Comparison of ENCODE assay signal across 9 cellular contexts in the genomic region with DNA sequence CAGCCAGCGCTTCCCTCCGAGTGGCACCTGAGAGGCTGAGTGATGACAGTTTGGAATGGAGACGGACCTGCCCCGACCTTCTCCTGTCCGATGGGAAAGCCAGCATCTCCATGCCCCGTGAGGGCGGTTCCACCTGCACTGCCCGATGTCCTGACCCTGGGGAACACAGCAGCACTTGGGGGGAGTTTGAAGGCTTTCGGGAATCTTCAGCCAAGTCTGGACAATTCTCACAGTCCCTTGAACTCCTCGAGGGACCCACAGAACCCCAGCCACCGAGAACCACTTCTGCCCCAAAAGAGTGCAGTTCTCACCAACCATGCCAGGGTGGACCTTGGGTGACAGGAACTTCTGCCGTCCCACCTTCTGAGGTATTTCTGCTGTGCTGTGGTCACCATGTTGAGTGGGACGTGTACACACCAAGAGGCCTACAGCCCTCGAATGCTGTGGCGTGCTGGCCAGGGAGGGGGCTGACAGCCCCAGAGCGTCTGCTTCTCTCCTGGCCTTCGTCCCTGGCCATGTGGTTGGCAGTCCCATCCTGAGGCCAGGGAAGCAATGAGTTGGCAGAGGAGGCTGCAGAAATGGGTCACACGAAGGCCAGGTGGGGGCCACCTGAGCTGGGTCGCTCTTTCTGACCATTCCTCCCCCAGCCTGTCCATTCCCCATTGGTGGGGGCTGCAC. TPM values are rescaled to one million over a fixed set of nuclear protein-coding genes. Genes with fewer than 3 reads are reported as not detected.
DNase-seq lines count a peak whose midpoint lies in the region; FAIRE-seq and TF ChIP-seq lines count a peak whose summit lies in the region.
"Had no signal": no experiment of that assay in that cellular context is flagged by ENCODE, and none has a peak within 500 bp of the region (broad histone marks: within the 10 kb centered on the region; RNA-seq: fewer than 3 reads in every experiment).

No MANE protein-coding gene starts in this region.

- H3K4me3 Mint-ChIP-seq in neural progenitor cell, result peak overlapping the region; percentile 84

- H3K9ac ChIP-seq in BLaER1 treated with 17β-estradiol and CSF1 and Interleukin-3, amounts not matched to agents 10 nM and 100 nM, result peak overlapping the region; percentile 76 to 86 (median 82); a peak in 21 of 22 replicates
- H3K9ac ChIP-seq in NT2/D1 (ENCODE audit: insufficient read length, low read depth) (peak overlapping the region; percentile 83), endocrine pancreas (ENCODE audit: control insufficient read depth, insufficient read depth, low read length) (peak overlapping the region; percentile 79), neural progenitor cell (peak overlapping the region; percentile 71)

- no peak for TF ChIP-seq CTCF in neural progenitor cell (IDR thresholded peaks at IDR 0.05)

- H3K36me3 Mint-ChIP-seq in neural progenitor cell, result no peaks in the 10 kb centered on the region

- peaks cover 13% of the 10 kb centered on the region for H3K4me1 Mint-ChIP-seq in neural progenitor cell

- no peaks in the 10 kb centered on the region for H3K27me3 ChIP-seq in BLaER1 treated with 17β-estradiol and CSF1 and Interleukin-3, amounts not matched to agents 10 nM and 100 nM
- H3K27me3 ChIP-seq in NT2/D1 (ENCODE audit: insufficient read depth, insufficient read length) (no peaks in the 10 kb centered on the region), endocrine pancreas (ENCODE audit: control insufficient read depth, insufficient read depth, low read length) (no peaks in the 10 kb centered on the region), neural progenitor cell (no peaks in the 10 kb centered on the region)

- DNase-seq in NT2/D1 (ENCODE audit: low read depth, low spot score) (no peak), neural progenitor cell (ENCODE audit: low spot score) (no peak), GM19240 (ENCODE audit: insufficient read length, low spot score) (no peak), NCI-H146 treated with DMSO at 0.1 percent for 48 hours (lab: John Stamatoyannopoulos, UW; ENCODE audit: unreplicated experiment) (no peak), HK-2 (ENCODE audit: unreplicated experiment) (no peak), GM19239 (ENCODE audit: insufficient read length, low spot score) (no peak)
- DNase-seq: activated CD4-positive, alpha-beta T cell treated with anti-CD3 and anti-CD28 coated beads, Interleukin-2, amount 50 U/mL, for 48 hours had no signal

- no peaks in the 10 kb centered on the region for H3K79me2 ChIP-seq in neural progenitor cell (ENCODE audit: low read depth)

- H3F3A ChIP-seq in neural progenitor cell (ENCODE audit: low read depth), result no peaks in the 10 kb centered on the region

- H3K4me1 ChIP-seq in BLaER1 treated with 17β-estradiol and CSF1 and Interleukin-3, amounts not matched to agents 10 nM and 100 nM, result peaks cover 67 to 96% (median 95%) of the 10 kb centered on the region in 10 experiments
- H3K4me1 ChIP-seq in NT2/D1 (ENCODE audit: insufficient read depth, insufficient read length), result peaks cover 9% of the 10 kb centered on the region
- H3K4me1 ChIP-seq in endocrine pancreas (ENCODE audit: control insufficient read depth, insufficient read depth, low read length), result no peaks in the 10 kb centered on the region
- no peaks in the 10 kb centered on the region for H3K4me1 ChIP-seq in neural progenitor cell

- H3K4me2 ChIP-seq in BLaER1 treated with 17β-estradiol and CSF1 and Interleukin-3, amounts not matched to agents 10 nM and 100 nM, result peak overlapping the region; percentile 95 to 100 (median 99)
- peak overlapping the region; percentile 100 for H3K4me2 ChIP-seq in neural progenitor cell

- H3K27ac ChIP-seq in BLaER1 treated with 17β-estradiol and CSF1 and Interleukin-3, amounts not matched to agents 10 nM and 100 nM, result peak overlapping the region in 10 of 11 experiments; percentile 20 to 84 (median 70); a peak in 17 of 22 replicates
- no peak overlapping the region for H3K27ac ChIP-seq in neural progenitor cell

- no peaks in the 10 kb centered on the region for H3K9me3 ChIP-seq in BLaER1 treated with 17β-estradiol and CSF1 and Interleukin-3, amounts not matched to agents 10 nM and 100 nM (replicated peaks in 1 of 11)
- H3K9me3 ChIP-seq in NT2/D1 (ENCODE audit: insufficient read depth, low read length) (no peaks in the 10 kb centered on the region), endocrine pancreas (ENCODE audit: control insufficient read depth, low read length) (no peaks in the 10 kb centered on the region), neural progenitor cell (ENCODE audit: low read depth) (no peaks in the 10 kb centered on the region)

- peaks cover 0 to 2% (median 0%) of the 10 kb centered on the region in 11 experiments; a peak in 2 of 22 replicates for H3K36me3 ChIP-seq in BLaER1 treated with 17β-estradiol and CSF1 and Interleukin-3, amounts not matched to agents 10 nM and 100 nM
- peaks cover 22% of the 10 kb centered on the region for H3K36me3 ChIP-seq in NT2/D1 (ENCODE audit: insufficient read depth, insufficient read length, low read length)
- no peaks in the 10 kb centered on the region for H3K36me3 ChIP-seq in endocrine pancreas (ENCODE audit: control insufficient read depth, insufficient read depth, low read length)
- no peaks in the 10 kb centered on the region for H3K36me3 ChIP-seq in neural progenitor cell

- no peaks in the 10 kb centered on the region for H3K9me3 Mint-ChIP-seq in neural progenitor cell

- H2AFZ ChIP-seq in neural progenitor cell (replicated peaks), result no peak overlapping the region

- peaks cover 0 to 9% (median 0%) of the 10 kb centered on the region in 11 experiments; a peak in 2 of 22 replicates for H4K20me1 ChIP-seq in BLaER1 treated with 17β-estradiol and CSF1 and Interleukin-3, amounts not matched to agents 10 nM and 100 nM
- peaks cover 7% of the 10 kb centered on the region for H4K20me1 ChIP-seq in neural progenitor cell (ENCODE audit: low read depth)

- peaks cover 7% of the 10 kb centered on the region for H3K27me3 Mint-ChIP-seq in neural progenitor cell (ENCODE audit: insufficient read depth, low read depth)

- no peak for FAIRE-seq in GM19239 (lab: Jason Lieb, UNC)

- H3K4me3 ChIP-seq in BLaER1 treated with 17β-estradiol and CSF1 and Interleukin-3, amounts not matched to agents 10 nM and 100 nM, result peak overlapping the region; percentile 68 to 83 (median 77)
- H3K4me3 ChIP-seq in NT2/D1 (ENCODE audit: insufficient read length, low read depth) (peak overlapping the region; percentile 71), endocrine pancreas (ENCODE audit: control insufficient read depth, insufficient read depth, low read length) (no peak overlapping the region), neural progenitor cell (peak overlapping the region; percentile 97)

- no peak overlapping the region for H3K27ac Mint-ChIP-seq in neural progenitor cell

RNA-seq across cellular contexts. Expression of gene CLBA1, which starts 1.0 kb away (rescaled TPM):
- 8.5 and 10.8 TPM in 2 replicates for total RNA-seq in neural progenitor cell (ENCODE audit: low replicate concordance)

RNA-seq across cellular contexts. Expression of gene AHNAK2, which starts 8.5 kb away (rescaled TPM):
- total RNA-seq in neural progenitor cell (ENCODE audit: low replicate concordance), result 0.77 and 1.3 TPM in 2 replicates

RNA-seq across cellular contexts. Expression of gene CDCA4, which starts 34.3 kb away (rescaled TPM):
- 56.6 and 102 TPM in 2 replicates for total RNA-seq in neural progenitor cell (ENCODE audit: low replicate concordance)
